In the genomic region with DNA sequence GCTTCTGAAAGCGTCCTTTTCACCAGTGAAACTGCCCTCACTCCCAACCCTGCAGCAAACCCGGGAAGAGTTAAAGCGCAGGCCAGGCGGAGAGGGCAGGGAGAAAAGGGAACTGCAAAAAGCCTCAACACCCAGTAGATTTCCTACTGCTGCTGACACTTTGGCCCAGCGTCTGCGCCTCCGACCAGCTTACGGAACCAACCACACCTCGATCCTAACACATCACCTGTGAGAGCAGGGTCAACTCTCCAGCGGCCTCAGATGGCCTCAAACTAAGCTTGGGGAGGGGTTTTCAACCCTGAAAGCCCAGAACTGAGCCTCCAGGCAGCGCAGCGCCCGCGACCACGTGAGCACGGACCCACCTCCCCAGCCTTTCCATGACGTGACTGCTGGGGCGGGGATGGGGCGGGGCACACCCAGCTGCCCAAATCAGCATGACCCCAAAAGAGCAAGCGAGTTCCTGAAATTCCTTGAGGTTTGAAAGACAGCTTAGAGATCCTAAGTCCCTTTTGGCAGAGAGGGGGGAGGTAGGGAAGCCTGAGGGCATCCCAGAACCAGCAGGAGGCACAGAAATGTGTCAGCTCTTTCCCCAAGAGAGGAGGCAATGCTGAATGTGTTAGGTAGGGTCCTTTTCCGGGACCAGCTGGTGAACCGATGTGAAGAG, we compare ENCODE assay signal across 9 cellular contexts. TPM values are rescaled to one million over a fixed set of nuclear protein-coding genes. Genes with fewer than 3 reads are reported as not detected.
DNase-seq lines count a peak whose midpoint lies in the region; ATAC-seq and TF ChIP-seq lines count a peak whose summit lies in the region.
"Had no signal": no experiment of that assay in that cellular context is flagged by ENCODE, and none has a peak within 500 bp of the region (broad histone marks: within the 10 kb centered on the region; RNA-seq: fewer than 3 reads in every experiment).

No MANE protein-coding gene starts in this region.

- no peaks in the 10 kb centered on the region for H3K9me3 ChIP-seq in MM.1S (replicated peaks; ENCODE audit: insufficient read depth, low read length)

- peak; percentile 85 for DNase-seq in A172 (ENCODE audit: low spot score)
- DNase-seq in KBM-7: peak; percentile 89
- peak; percentile 81 for DNase-seq in activated CD4-positive, alpha-beta T cell treated with anti-CD3 and anti-CD28 coated beads, Interleukin-2, amount 50 U/mL, for 1 hour
- peak; percentile 60 for DNase-seq in dermis blood vessel endothelial cell
- DNase-seq in left lobe of liver (ENCODE audit: low spot score): peak; percentile 76
- peak; percentile 76 for DNase-seq in stimulated activated CD4-positive, alpha-beta T cell treated with anti-CD3 and anti-CD28 coated beads, Interleukin-1b, Interleukin-23, amount 100 ng/mL, for 48 hours
- DNase-seq in MM.1S: no peak
- DNase-seq: DND-41 had no signal

- H3K9me2 ChIP-seq in MM.1S (replicated peaks; ENCODE audit: insufficient read depth, low read length): no peaks in the 10 kb centered on the region

- H3F3A ChIP-seq in MM.1S (ENCODE audit: insufficient read depth, low read length): peaks cover 7% of the 10 kb centered on the region; the same call in 1 of the 2 replicates

- in situ Hi-C loops in KBM-7 (cut with MboI; ENCODE audit: low pct_unique_long_range_greater_than_20kb, low sequenced_read_pairs): no loop called here

- no peaks in the 10 kb centered on the region for H4K20me1 ChIP-seq in MM.1S (ENCODE audit: insufficient read depth, low read length)

- no peak overlapping the region for H3K27ac ChIP-seq in MM.1S (ENCODE audit: low read length)

- ATAC-seq in GM19395 (IDR thresholded peaks at IDR 0.05; ENCODE audit: unreplicated experiment) (peak; percentile 52), left lobe of liver (peak; percentile 82)

- no peaks in the 10 kb centered on the region for H3K36me3 ChIP-seq in MM.1S (replicated peaks; ENCODE audit: insufficient read depth, low read length)

- H3K9ac ChIP-seq in MM.1S (ENCODE audit: low read length): no peak overlapping the region

- no peak overlapping the region; the same call in 1 of the 2 replicates for H3K4me3 ChIP-seq in MM.1S (ENCODE audit: low read length)

- TF ChIP-seq CTCF in MM.1S (IDR thresholded peaks at IDR 0.05; ENCODE audit: low read length): no peak

- no peaks in the 10 kb centered on the region for H3K27me3 ChIP-seq in MM.1S (replicated peaks; ENCODE audit: insufficient read depth, low read length)

- no peak overlapping the region for H2AFZ ChIP-seq in MM.1S (ENCODE audit: low read length)

- no peak overlapping the region for H3K4me2 ChIP-seq in MM.1S (ENCODE audit: low read depth, low read length)

- H3K79me2 ChIP-seq in MM.1S (ENCODE audit: low read length): peaks cover 98% of the 10 kb centered on the region

- H3K4me1 ChIP-seq in MM.1S (ENCODE audit: low read length): peaks cover 22% of the 10 kb centered on the region

RNA-seq across cellular contexts. Expression of gene ITPKB, which starts 59.1 kb away (rescaled TPM):
- total RNA-seq in A172 (2014; rRNA removed; shearing (Covaris generic)): 1.9 and 2.3 TPM in 2 replicates
- total RNA-seq in dermis blood vessel endothelial cell: 36.9 TPM in 2 replicates
- 3.1 TPM for total RNA-seq in left lobe of liver
